Comparison of ENCODE assay signal across 8 cellular contexts in the genomic region with DNA sequence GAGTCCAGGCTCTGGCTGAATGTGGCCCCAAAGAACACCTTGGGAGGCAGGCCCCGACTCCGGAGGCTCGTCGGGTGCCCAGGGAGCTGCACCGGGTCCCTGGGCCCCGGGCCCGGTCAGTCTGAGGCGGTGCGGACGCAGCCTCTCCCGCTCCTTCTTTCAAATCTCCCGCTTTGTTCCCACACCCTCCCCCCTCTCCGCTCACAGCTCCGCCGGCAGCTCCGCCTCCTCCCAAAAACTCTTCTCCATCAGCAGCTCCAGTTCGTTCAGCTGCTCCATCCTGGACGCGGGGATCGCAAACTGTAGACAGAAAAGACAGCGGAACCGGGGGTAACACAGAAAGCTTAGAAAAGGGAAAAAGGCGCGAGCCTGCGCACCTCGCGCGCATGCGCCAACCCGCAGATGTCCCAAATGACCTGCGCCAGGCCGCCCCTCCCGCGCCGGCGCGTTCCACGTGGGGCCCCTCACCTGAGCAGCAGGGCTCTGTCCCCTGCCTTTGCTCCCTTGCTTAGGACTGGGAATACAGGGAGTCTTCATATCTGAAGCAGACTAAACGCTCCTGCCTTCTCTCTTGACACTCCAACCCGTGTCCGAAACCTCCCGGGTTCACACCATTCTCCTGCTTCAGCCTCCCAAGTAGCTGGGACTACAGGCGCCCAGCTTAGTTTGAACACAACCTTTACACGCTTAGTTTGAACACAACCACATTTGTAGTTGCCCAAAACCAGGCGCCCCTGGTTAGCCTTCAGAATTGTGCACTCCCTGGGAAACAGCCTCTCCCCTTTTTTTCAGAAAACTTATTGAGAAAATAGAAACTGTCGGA. TPM values are rescaled to one million over a fixed set of nuclear protein-coding genes. Genes with fewer than 3 reads are reported as not detected.
DNase-seq lines count a peak whose midpoint lies in the region; TF ChIP-seq lines count a peak whose summit lies in the region.

A gene with protein sequence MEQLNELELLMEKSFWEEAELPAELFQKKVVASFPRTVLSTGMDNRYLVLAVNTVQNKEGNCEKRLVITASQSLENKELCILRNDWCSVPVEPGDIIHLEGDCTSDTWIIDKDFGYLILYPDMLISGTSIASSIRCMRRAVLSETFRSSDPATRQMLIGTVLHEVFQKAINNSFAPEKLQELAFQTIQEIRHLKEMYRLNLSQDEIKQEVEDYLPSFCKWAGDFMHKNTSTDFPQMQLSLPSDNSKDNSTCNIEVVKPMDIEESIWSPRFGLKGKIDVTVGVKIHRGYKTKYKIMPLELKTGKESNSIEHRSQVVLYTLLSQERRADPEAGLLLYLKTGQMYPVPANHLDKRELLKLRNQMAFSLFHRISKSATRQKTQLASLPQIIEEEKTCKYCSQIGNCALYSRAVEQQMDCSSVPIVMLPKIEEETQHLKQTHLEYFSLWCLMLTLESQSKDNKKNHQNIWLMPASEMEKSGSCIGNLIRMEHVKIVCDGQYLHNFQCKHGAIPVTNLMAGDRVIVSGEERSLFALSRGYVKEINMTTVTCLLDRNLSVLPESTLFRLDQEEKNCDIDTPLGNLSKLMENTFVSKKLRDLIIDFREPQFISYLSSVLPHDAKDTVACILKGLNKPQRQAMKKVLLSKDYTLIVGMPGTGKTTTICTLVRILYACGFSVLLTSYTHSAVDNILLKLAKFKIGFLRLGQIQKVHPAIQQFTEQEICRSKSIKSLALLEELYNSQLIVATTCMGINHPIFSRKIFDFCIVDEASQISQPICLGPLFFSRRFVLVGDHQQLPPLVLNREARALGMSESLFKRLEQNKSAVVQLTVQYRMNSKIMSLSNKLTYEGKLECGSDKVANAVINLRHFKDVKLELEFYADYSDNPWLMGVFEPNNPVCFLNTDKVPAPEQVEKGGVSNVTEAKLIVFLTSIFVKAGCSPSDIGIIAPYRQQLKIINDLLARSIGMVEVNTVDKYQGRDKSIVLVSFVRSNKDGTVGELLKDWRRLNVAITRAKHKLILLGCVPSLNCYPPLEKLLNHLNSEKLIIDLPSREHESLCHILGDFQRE (minus strand): TSS at position 388 of the 823 bp plus-strand sequence. CDS start 109 bp downstream, at position 279.

- peaks cover 27% of the 10 kb centered on the region for H3K4me1 Mint-ChIP-seq in neural crest cell

- H3K27me3 ChIP-seq in stomach smooth muscle (ENCODE audit: control insufficient read depth in 1 of 2, insufficient read depth in 2 of 2, low read length in 2 of 2), result no peaks in the 10 kb centered on the region

- TF ChIP-seq CTCF in LNCaP clone FGC (IDR thresholded peaks at IDR 0.05; ENCODE audit: control insufficient read depth, extremely low read depth, insufficient read depth) (no peak), neural crest cell (conservative IDR thresholded peaks at IDR 0.05) (no peak)

- peak; percentile 83 for TF ChIP-seq POLR2A in Raji (IDR thresholded peaks at IDR 0.05; ENCODE audit: insufficient read depth, low read depth, low read length)

- no peak within 1 kb of the TSS for H3K27ac ChIP-seq in stomach smooth muscle (ENCODE audit: low read length)

- H3K4me3 Mint-ChIP-seq in neural crest cell, result peak within 1 kb of the TSS; percentile 95

- H3K36me3 Mint-ChIP-seq in neural crest cell (ENCODE audit: low read depth), result peaks cover 5% of the 10 kb centered on the region

- H3K9me3 Mint-ChIP-seq in neural crest cell, result no peaks in the 10 kb centered on the region

- DNase-seq in GOT3 (lab: John Stamatoyannopoulos, UW) (peak; percentile 50), LNCaP clone FGC (ENCODE audit: low read depth) (peak; percentile 22), fibroblast of the conjunctiva (ENCODE audit: low read depth) (peak; percentile 45), neural crest cell (ENCODE audit: low read depth, low spot score) (peak; percentile 64)
- DNase-seq in activated effector memory CD4-positive, alpha-beta T cell treated with anti-CD3 and anti-CD28 coated beads, Interleukin-2, amount 50 U/mL, for 16 hours, result peak; percentile 91

- peak within 1 kb of the TSS; percentile 99 for H3K27ac Mint-ChIP-seq in neural crest cell (ENCODE audit: unreplicated experiment)

- H3K36me3 ChIP-seq in ES-I3 (ENCODE audit: insufficient read depth, low read length), result peaks cover 6% of the 10 kb centered on the region
- no peaks in the 10 kb centered on the region for H3K36me3 ChIP-seq in stomach smooth muscle (ENCODE audit: control insufficient read depth in 2 of 2, insufficient read depth in 2 of 2, low read length in 2 of 2)

- no peaks in the 10 kb centered on the region for H3K27me3 Mint-ChIP-seq in neural crest cell (ENCODE audit: low read depth)

- no peaks in the 10 kb centered on the region for H3K4me1 ChIP-seq in ES-I3 (ENCODE audit: insufficient read depth, low read length)
- H3K4me1 ChIP-seq in stomach smooth muscle (ENCODE audit: control insufficient read depth, insufficient read depth, low read length), result peaks cover 6% of the 10 kb centered on the region

- H3K9ac ChIP-seq in ES-I3 (ENCODE audit: low read depth, low read length), result peak within 1 kb of the TSS; percentile 93
- H3K9ac ChIP-seq in stomach smooth muscle (ENCODE audit: low read length in 2 of 2), result peak within 1 kb of the TSS; percentile 51 to 65

- peak within 1 kb of the TSS; percentile 75 for H3K4me3 ChIP-seq in LNCaP clone FGC (ENCODE audit: low read depth, low read length)
- H3K4me3 ChIP-seq in stomach smooth muscle (ENCODE audit: low read length in 2 of 2), result peak within 1 kb of the TSS; percentile 84 to 89

- H3K9me3 ChIP-seq in ES-I3 (ENCODE audit: control insufficient read depth, insufficient read depth, low read length) (no peaks in the 10 kb centered on the region), stomach smooth muscle (ENCODE audit: control insufficient read depth in 2 of 2, low read length in 2 of 2) (no peaks in the 10 kb centered on the region)

RNA-seq across cellular contexts. Expression of the gene that starts here (rescaled TPM):
- total RNA-seq in neural crest cell, result 44.6 and 52.6 TPM in 2 replicates

Comparison
In these comparisons a context has a peak if more than half of its experiments do, and no peak if none do; other contexts are left out.
1. DNase-seq: peak in every context shown above with its lines; median percentile 91 in activated effector memory CD4-positive, alpha-beta T cell treated with anti-CD3 and anti-CD28 coated beads, Interleukin-2, amount 50 U/mL, for 16 hours; 64 in neural crest cell; 50 in GOT3; 45 in fibroblast of the conjunctiva; 22 in LNCaP clone FGC.